31 cellular contexts compared by ENCODE assay signal in genomic region chr16:30600929-30601328, GRCh38.
"Had no signal": no experiment of that assay in that cellular context is flagged by ENCODE, and none has a peak within 500 bp of the region (broad histone marks: within the 10 kb centered on the region; RNA-seq: fewer than 3 reads in every experiment).

No MANE protein-coding gene starts in this region.

- H3K27ac ChIP-seq: KMS-11 had no signal

- DNase-seq: Karpas-422, Kasumi-1, KG1, MG63, MM.1S, MV-4-11, NCI-H1048, NCI-H1092, NCI-H1092 treated with DMSO at 0.1 percent for 48 hours, NCI-H1105, NCI-H1417 treated with DMSO at 0.1 percent for 48 hours, NCI-H1436, NCI-H1436 treated with DMSO at 0.1 percent for 48 hours, NCI-H146, NCI-H1694, NCI-H1694 treated with DMSO at 0.1 percent for 48 hours, NCI-H187, NCI-H187 treated with DMSO at 0.1 percent for 48 hours, NCI-H1930, NCI-H2029, NCI-H2029 treated with DMSO at 0.1 percent for 48 hours, NCI-H2081, NCI-H2081 treated with DMSO at 0.1 percent for 48 hours, NCI-H2107, NCI-H2171, NCI-H2171 treated with DMSO at 0.1 percent for 48 hours, NCI-H2227 treated with DMSO at 0.1 percent for 48 hours, NCI-H226, NCI-H345, NCI-H446 had no signal

- H3K4me3 ChIP-seq: MG63 had no signal

- H3K9me3 ChIP-seq: MG63 had no signal
